ENCODE assay signal across 1 cellular context in genomic region chr17:8212312-8213180, GRCh38.
TF ChIP-seq lines count a peak whose summit lies in the region.

No MANE protein-coding gene starts in this region.

TF ChIP-seq in K562, 482 proteins besides CTCF, POLR2A, EP300 and RAD21 (continues in another document):
- peak; percentile 48 for TF ChIP-seq TBP (optimal IDR thresholded peaks at IDR 0.05; ENCODE audit: low read depth, low read length)
- TF ChIP-seq, protein P1, sequence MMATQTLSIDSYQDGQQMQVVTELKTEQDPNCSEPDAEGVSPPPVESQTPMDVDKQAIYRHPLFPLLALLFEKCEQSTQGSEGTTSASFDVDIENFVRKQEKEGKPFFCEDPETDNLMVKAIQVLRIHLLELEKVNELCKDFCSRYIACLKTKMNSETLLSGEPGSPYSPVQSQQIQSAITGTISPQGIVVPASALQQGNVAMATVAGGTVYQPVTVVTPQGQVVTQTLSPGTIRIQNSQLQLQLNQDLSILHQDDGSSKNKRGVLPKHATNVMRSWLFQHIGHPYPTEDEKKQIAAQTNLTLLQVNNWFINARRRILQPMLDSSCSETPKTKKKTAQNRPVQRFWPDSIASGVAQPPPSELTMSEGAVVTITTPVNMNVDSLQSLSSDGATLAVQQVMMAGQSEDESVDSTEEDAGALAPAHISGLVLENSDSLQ (IDR thresholded peaks at IDR 0.05) = peak; percentile 88
- no peak for TF ChIP-seq ZNF785 (CRISPR knock-in tag; IDR thresholded peaks at IDR 0.05)
- TF ChIP-seq FOXK2 (conservative IDR thresholded peaks at IDR 0.05 in 1 of 2, IDR thresholded peaks at IDR 0.05 in 1 of 2; ENCODE audit: low read depth in 2 of 2) = no peak
- TF ChIP-seq AFF1 (IDR thresholded peaks at IDR 0.05; ENCODE audit: low read depth in 1 of 2, partially characterized antibody in 2 of 2) = no peak
- peak; percentile 63; the same call in 1 of the 2 replicates for TF ChIP-seq SMARCA5 (IDR thresholded peaks at IDR 0.05)
- TF ChIP-seq ZNF551 (CRISPR knock-in tag; IDR thresholded peaks at IDR 0.05) = no peak
- TF ChIP-seq POLR3A (IDR thresholded peaks at IDR 0.05; ENCODE audit: borderline replicate concordance, extremely low read depth, insufficient read depth, insufficient read length) = peak; percentile 19
- TF ChIP-seq KAT8 (IDR thresholded peaks at IDR 0.05; ENCODE audit: low read depth) = no peak
- no peak for TF ChIP-seq GTF2F1 (IDR thresholded peaks at IDR 0.05; ENCODE audit: low read depth, low read length)
- TF ChIP-seq, protein P2, sequence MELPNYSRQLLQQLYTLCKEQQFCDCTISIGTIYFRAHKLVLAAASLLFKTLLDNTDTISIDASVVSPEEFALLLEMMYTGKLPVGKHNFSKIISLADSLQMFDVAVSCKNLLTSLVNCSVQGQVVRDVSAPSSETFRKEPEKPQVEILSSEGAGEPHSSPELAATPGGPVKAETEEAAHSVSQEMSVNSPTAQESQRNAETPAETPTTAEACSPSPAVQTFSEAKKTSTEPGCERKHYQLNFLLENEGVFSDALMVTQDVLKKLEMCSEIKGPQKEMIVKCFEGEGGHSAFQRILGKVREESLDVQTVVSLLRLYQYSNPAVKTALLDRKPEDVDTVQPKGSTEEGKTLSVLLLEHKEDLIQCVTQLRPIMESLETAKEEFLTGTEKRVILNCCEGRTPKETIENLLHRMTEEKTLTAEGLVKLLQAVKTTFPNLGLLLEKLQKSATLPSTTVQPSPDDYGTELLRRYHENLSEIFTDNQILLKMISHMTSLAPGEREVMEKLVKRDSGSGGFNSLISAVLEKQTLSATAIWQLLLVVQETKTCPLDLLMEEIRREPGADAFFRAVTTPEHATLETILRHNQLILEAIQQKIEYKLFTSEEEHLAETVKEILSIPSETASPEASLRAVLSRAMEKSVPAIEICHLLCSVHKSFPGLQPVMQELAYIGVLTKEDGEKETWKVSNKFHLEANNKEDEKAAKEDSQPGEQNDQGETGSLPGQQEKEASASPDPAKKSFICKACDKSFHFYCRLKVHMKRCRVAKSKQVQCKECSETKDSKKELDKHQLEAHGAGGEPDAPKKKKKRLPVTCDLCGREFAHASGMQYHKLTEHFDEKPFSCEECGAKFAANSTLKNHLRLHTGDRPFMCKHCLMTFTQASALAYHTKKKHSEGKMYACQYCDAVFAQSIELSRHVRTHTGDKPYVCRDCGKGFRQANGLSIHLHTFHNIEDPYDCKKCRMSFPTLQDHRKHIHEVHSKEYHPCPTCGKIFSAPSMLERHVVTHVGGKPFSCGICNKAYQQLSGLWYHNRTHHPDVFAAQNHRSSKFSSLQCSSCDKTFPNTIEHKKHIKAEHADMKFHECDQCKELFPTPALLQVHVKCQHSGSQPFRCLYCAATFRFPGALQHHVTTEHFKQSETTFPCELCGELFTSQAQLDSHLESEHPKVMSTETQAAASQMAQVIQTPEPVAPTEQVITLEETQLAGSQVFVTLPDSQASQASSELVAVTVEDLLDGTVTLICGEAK (IDR thresholded peaks at IDR 0.05) = peak; percentile 46; the same call in 1 of the 2 replicates
- TF ChIP-seq, protein P2 (CRISPR knock-in tag; IDR thresholded peaks at IDR 0.05) = peak; percentile 42; the same call in 1 of the 2 replicates
- TF ChIP-seq, protein P3, sequence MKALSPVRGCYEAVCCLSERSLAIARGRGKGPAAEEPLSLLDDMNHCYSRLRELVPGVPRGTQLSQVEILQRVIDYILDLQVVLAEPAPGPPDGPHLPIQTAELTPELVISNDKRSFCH (CRISPR knock-in tag; IDR thresholded peaks at IDR 0.05) = no peak
- TF ChIP-seq, protein P3 (tag; IDR thresholded peaks at IDR 0.05) = peak; percentile 47; the same call in 1 of the 2 replicates
- TF ChIP-seq USF2 (CRISPR knock-in tag; IDR thresholded peaks at IDR 0.05) = no peak
- TF ChIP-seq MEIS2 (IDR thresholded peaks at IDR 0.05; ENCODE audit: partially characterized antibody) = peak; percentile 64
- TF ChIP-seq CBFA2T3 (IDR thresholded peaks at IDR 0.05) = peak; percentile 27; the same call in 1 of the 2 replicates
- peak; percentile 81 for TF ChIP-seq POLR2H (tag; IDR thresholded peaks at IDR 0.05; ENCODE audit: low read depth)
- TF ChIP-seq RBM15 (IDR thresholded peaks at IDR 0.05; ENCODE audit: insufficient read depth, low read length) = no peak
- peak; percentile 50; the same call in 1 of the 2 replicates for TF ChIP-seq ZNF384 (IDR thresholded peaks at IDR 0.05; ENCODE audit: low read depth, low read length)
- no peak for TF ChIP-seq ZNF830 (CRISPR knock-in tag; IDR thresholded peaks at IDR 0.05)
- peak; percentile 71; the same call in 1 of the 2 replicates for TF ChIP-seq TOE1 (IDR thresholded peaks at IDR 0.05; ENCODE audit: borderline replicate concordance)
- TF ChIP-seq TOE1 (CRISPR knock-in tag; IDR thresholded peaks at IDR 0.05; ENCODE audit: borderline replicate concordance, low read depth) = no peak
- no peak for TF ChIP-seq PBX2 (CRISPR knock-in tag; IDR thresholded peaks at IDR 0.05; ENCODE audit: low read depth)
- TF ChIP-seq PBX2 (tag; conservative IDR thresholded peaks at IDR 0.05; ENCODE audit: low read depth) = peak; percentile 44; the same call in 1 of the 2 replicates
- peak; percentile 80 for TF ChIP-seq BCOR (IDR thresholded peaks at IDR 0.05)
- peak; percentile 42; the same call in 1 of the 2 replicates for TF ChIP-seq C11orf30 (IDR thresholded peaks at IDR 0.05; ENCODE audit: low read depth)
- TF ChIP-seq KDM1A (IDR thresholded peaks at IDR 0.05) = peak; percentile 35 to 56; a peak in 1 of 4 replicates
- TF ChIP-seq, protein P4, sequence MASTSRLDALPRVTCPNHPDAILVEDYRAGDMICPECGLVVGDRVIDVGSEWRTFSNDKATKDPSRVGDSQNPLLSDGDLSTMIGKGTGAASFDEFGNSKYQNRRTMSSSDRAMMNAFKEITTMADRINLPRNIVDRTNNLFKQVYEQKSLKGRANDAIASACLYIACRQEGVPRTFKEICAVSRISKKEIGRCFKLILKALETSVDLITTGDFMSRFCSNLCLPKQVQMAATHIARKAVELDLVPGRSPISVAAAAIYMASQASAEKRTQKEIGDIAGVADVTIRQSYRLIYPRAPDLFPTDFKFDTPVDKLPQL (IDR thresholded peaks at IDR 0.05; ENCODE audit: extremely low read depth, insufficient read length) = no peak
- no peak for TF ChIP-seq CHD4 (IDR thresholded peaks at IDR 0.05; ENCODE audit: insufficient read depth, insufficient replicate concordance, low read depth, low read length, poor library complexity, severe bottlenecking)
- TF ChIP-seq NR2C2 (CRISPR knock-in tag; IDR thresholded peaks at IDR 0.05) = 0 out of 2 replicates have a peak, but pooled peaks have one; percentile 52
- TF ChIP-seq NR2C2 (tag; IDR thresholded peaks at IDR 0.05) = peak; percentile 87
- TF ChIP-seq SRF (CRISPR knock-in tag; IDR thresholded peaks at IDR 0.05) = no peak
- no peak for TF ChIP-seq SMAD4 (CRISPR knock-in tag; conservative IDR thresholded peaks at IDR 0.05)
- 0 out of 2 replicates have a peak, but pooled peaks have one; percentile 18 for TF ChIP-seq FOXM1 (IDR thresholded peaks at IDR 0.05; ENCODE audit: low read depth)
- no peak for TF ChIP-seq FOXM1 (CRISPR knock-in tag; IDR thresholded peaks at IDR 0.05; ENCODE audit: low read depth)
- TF ChIP-seq ZNF354B (CRISPR knock-in tag; IDR thresholded peaks at IDR 0.05) = no peak
- peak; percentile 37; the same call in 1 of the 2 replicates for TF ChIP-seq EGR1 (conservative IDR thresholded peaks at IDR 0.05)
- TF ChIP-seq ZNF316 (IDR thresholded peaks at IDR 0.05) = peak; percentile 53
- peak; percentile 35 to 45; a peak in 1 of 4 replicates for TF ChIP-seq NRF1 (conservative IDR thresholded peaks at IDR 0.05 in 1 of 2, IDR thresholded peaks at IDR 0.05 in 1 of 2)
- no peak for TF ChIP-seq CCAR2 (IDR thresholded peaks at IDR 0.05; ENCODE audit: low read depth, low read length)
